Comparison of ENCODE assay signal across 8 cellular contexts in genomic region chr6:158220786-158221442, GRCh38. TPM values are rescaled to one million over a fixed set of nuclear protein-coding genes. Genes with fewer than 3 reads are reported as not detected.
DNase-seq lines count a peak whose midpoint lies in the region; ATAC-seq and TF ChIP-seq lines count a peak whose summit lies in the region.

No MANE protein-coding gene starts in this region.

- no peak overlapping the region for H2AFZ ChIP-seq in OCI-LY7 (ENCODE audit: low read length)

- H3K36me3 Mint-ChIP-seq in stimulated activated effector memory CD8-positive, alpha-beta T cell treated with anti-CD3 and anti-CD28 coated beads, Interleukin-12 subunit alpha, Interleukin-12 subunit beta, amount 100 ng/mL, for 72 hours: no peaks in the 10 kb centered on the region

- H3K4me2 ChIP-seq in OCI-LY7 (ENCODE audit: low read length): no peak overlapping the region

- H4K20me1 ChIP-seq in OCI-LY7 (ENCODE audit: insufficient read depth, low read length): no peaks in the 10 kb centered on the region

- no TSS peak for BruUV-seq in OCI-LY7 (replicated peaks; lab: Mats Ljungman, UMichigan)

- H3K4me1 ChIP-seq in OCI-LY7 (ENCODE audit: insufficient read depth, low read length, poor library complexity, severe bottlenecking): no peaks in the 10 kb centered on the region

- H3K27ac Mint-ChIP-seq in stimulated activated effector memory CD8-positive, alpha-beta T cell treated with anti-CD3 and anti-CD28 coated beads, Interleukin-12 subunit alpha, Interleukin-12 subunit beta, amount 100 ng/mL, for 72 hours: no peak overlapping the region

- POLR2A ChIA-PET in OCI-LY7 (lab: Charles Lee): interaction anchor here (0.6 to 1.0 kb wide), 2 partner anchors 8 to 294 kb away, joined by 3 read pairs; no protein-coding TSS in a partner anchor

- H3K4me3 ChIP-seq in OCI-LY7 (ENCODE audit: low read depth, low read length, poor library complexity, severe bottlenecking): no peak overlapping the region

- H3K27ac ChIP-seq in OCI-LY7 (ENCODE audit: low read depth, low read length, poor library complexity, severe bottlenecking) (no peak overlapping the region), epithelial cell of prostate (peak overlapping the region; percentile 94)

- peak; percentile 68 for ATAC-seq in GM19324 (IDR thresholded peaks at IDR 0.05; ENCODE audit: low FRiP score, unreplicated experiment)
- ATAC-seq in stimulated activated effector memory CD8-positive, alpha-beta T cell treated with anti-CD3 and anti-CD28 coated beads, Interleukin-12 subunit alpha, Interleukin-12 subunit beta, amount 100 ng/mL, for 72 hours: peak; percentile 95

- H3K4me3 Mint-ChIP-seq in stimulated activated effector memory CD8-positive, alpha-beta T cell treated with anti-CD3 and anti-CD28 coated beads, Interleukin-12 subunit alpha, Interleukin-12 subunit beta, amount 100 ng/mL, for 72 hours: no peak overlapping the region

- no peaks in the 10 kb centered on the region for H3K9me3 Mint-ChIP-seq in stimulated activated effector memory CD8-positive, alpha-beta T cell treated with anti-CD3 and anti-CD28 coated beads, Interleukin-12 subunit alpha, Interleukin-12 subunit beta, amount 100 ng/mL, for 72 hours

- CTCF ChIA-PET in OCI-LY7 (lab: Charles Lee; ENCODE audit: unreplicated experiment): interaction anchor here (0.5 to 0.7 kb wide), 4 partner anchors 167 to 423 kb away, joined by 3 to 7 read pairs (median 3); no protein-coding TSS in a partner anchor

- H3K9me3 ChIP-seq in OCI-LY7 (ENCODE audit: low read length): no peaks in the 10 kb centered on the region

- H3K79me2 ChIP-seq in OCI-LY7 (ENCODE audit: insufficient read depth, low read depth, low read length): no peaks in the 10 kb centered on the region

- peak; percentile 90 for TF ChIP-seq CTCF in OCI-LY7 (conservative IDR thresholded peaks at IDR 0.05; ENCODE audit: low read length)

- intact Hi-C loops in OCI-LY7 (cut with micrococcal nuclease; ENCODE audit: unreplicated experiment): loop anchor here (1.0 to 10.0 kb wide), 4 partner anchors 166 to 754 kb away; no protein-coding TSS in a partner anchor

- H3K36me3 ChIP-seq in OCI-LY7 (ENCODE audit: insufficient read depth, low read length): no peaks in the 10 kb centered on the region

- DNase-seq in CD1c-positive myeloid dendritic cell (ENCODE audit: extremely low spot score) (peak; percentile 90), HT-29 (ENCODE audit: low spot score) (peak; percentile 80), OCI-LY7 (ENCODE audit: low spot score) (peak; percentile 81), activated T-cell treated with anti-CD3 and anti-CD28 coated beads for 1 hour (ENCODE audit: low read depth) (peak; percentile 68), epithelial cell of prostate (ENCODE audit: low read depth, low spot score) (no peak), myocyte (ENCODE audit: low read depth) (peak; percentile 83)
- peak; percentile 62 to 82 for DNase-seq in stimulated activated effector memory CD8-positive, alpha-beta T cell treated with anti-CD3 and anti-CD28 coated beads, Interleukin-12 subunit alpha, Interleukin-12 subunit beta, amount 100 ng/mL, for 72 hours (ENCODE audit: low spot score in 2 of 2)

- H3K4me1 Mint-ChIP-seq in stimulated activated effector memory CD8-positive, alpha-beta T cell treated with anti-CD3 and anti-CD28 coated beads, Interleukin-12 subunit alpha, Interleukin-12 subunit beta, amount 100 ng/mL, for 72 hours: no peaks in the 10 kb centered on the region

- H3K9me2 ChIP-seq in OCI-LY7 (ENCODE audit: insufficient read depth, low read length): no peaks in the 10 kb centered on the region

RNA-seq across cellular contexts. Expression of gene GTF2H5, which starts 52.8 kb away (rescaled TPM):
- total RNA-seq in HT-29 (2014; rRNA removed; shearing (Covaris generic)): 1.5 and 1.8 TPM in 2 replicates
- 2.2 and 2.6 TPM in 2 replicates for total RNA-seq in OCI-LY7 (2014; rRNA removed; shearing (Covaris generic))
- 13.7 and 16.9 TPM in 2 replicates for total RNA-seq in OCI-LY7 (2022)
- 4.0 and 5.0 TPM in 2 replicates for total RNA-seq in myocyte
- polyA plus RNA-seq in myocyte (2012): 33.0 TPM

RNA-seq across cellular contexts. Expression of gene SERAC1, which starts 52.9 kb away (rescaled TPM):
- total RNA-seq in HT-29 (2014; rRNA removed; shearing (Covaris generic)): 1.1 and 3.1 TPM in 2 replicates
- total RNA-seq in OCI-LY7 (2014; rRNA removed; shearing (Covaris generic)): 3.0 and 3.2 TPM in 2 replicates
- total RNA-seq in OCI-LY7 (2022) (6.9 and 7.1 TPM in 2 replicates), myocyte (9.3 and 13.4 TPM in 2 replicates)
- polyA plus RNA-seq in myocyte (2012): 8.7 TPM
